In the genomic region with DNA sequence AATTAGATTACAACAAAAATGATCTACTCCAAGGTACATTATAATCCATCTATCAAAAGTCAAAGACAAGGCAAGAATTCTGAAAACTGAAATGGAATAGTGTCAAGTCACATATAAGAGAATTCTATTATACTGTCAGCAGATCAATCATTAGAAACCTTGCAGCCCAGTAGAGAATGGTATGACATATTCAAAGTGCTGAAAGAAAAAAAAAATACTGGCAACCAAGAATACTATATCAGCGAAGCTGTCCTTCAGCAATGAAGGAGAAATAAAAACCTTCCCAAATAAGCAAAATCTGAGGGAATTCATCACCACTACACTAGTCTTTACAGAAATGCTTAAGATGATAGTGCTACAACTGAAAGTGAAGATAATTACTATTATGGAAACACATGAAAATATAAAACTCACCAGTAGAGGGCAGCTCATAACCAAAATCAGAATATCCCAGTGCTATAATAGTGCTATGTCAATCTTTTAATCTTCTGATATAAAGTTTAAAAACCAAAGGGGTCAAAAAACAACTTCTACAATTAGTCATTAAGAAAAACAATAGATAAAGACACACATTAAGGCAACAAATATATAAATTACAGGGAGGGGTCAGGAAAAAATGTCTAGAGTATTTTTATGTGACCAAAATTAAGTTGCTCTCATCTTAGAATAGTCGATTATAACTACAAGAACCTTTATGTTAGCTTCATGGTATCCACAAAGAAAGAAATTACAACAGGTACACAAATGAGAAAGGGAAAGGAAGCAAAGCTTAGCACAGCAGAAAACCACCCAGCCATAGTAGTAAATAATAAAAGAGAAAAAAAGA, we compare ENCODE assay signal across 9 cellular contexts.
DNase-seq lines count a peak whose midpoint lies in the region; ATAC-seq, FAIRE-seq and TF ChIP-seq lines count a peak whose summit lies in the region.
"Had no signal": no experiment of that assay in that cellular context is flagged by ENCODE, and none has a peak within 500 bp of the region (broad histone marks: within the 10 kb centered on the region; RNA-seq: fewer than 3 reads in every experiment).

No MANE protein-coding gene starts in this region.

- H3F3A ChIP-seq in PC-3 (ENCODE audit: low read length, unreplicated experiment) = no peaks in the 10 kb centered on the region

- H3K27me3 ChIP-seq in PC-3 (ENCODE audit: low read length) (no peaks in the 10 kb centered on the region), vagina (no peaks in the 10 kb centered on the region), spleen (replicated peaks in 1 of 7) (no peaks in the 10 kb centered on the region)
- H3K27me3 ChIP-seq: neutrophil had no signal

- no peak overlapping the region for H3K4me2 ChIP-seq in PC-3 (ENCODE audit: low read length)

- no peaks in the 10 kb centered on the region for H3K4me1 ChIP-seq in PC-3 (ENCODE audit: insufficient read depth, low read length)
- H3K4me1 ChIP-seq in vagina = no peaks in the 10 kb centered on the region
- H3K4me1 ChIP-seq in spleen = no peaks in the 10 kb centered on the region

- no peak for FAIRE-seq in HTR-8/SVneo (lab: Jason Lieb, UNC)

- H3K9me3 ChIP-seq in PC-3 (ENCODE audit: low read length) = peaks cover 4% of the 10 kb centered on the region; the same call in 1 of the 2 replicates
- no peaks in the 10 kb centered on the region for H3K9me3 ChIP-seq in vagina
- peaks cover 2 to 35% (median 24%) of the 10 kb centered on the region in 8 donors for H3K9me3 ChIP-seq in spleen
- H3K9me3 ChIP-seq: neutrophil had no signal

- 48 to 75% (median 60%) methylated on average over 2 of the region's 2 CpGs for WGBS in spleen, 5 donors

- CTCF ChIA-PET in PC-3 (lab: Charles Lee) = no interaction called here

- no peak for TF ChIP-seq POLR2A in vagina (IDR thresholded peaks at IDR 0.05)
- TF ChIP-seq POLR2A in spleen (IDR thresholded peaks at IDR 0.05) = no peak

- intact Hi-C loops in PC-3 (cut with micrococcal nuclease) = no loop called here
- intact Hi-C loops in vagina (cut with DNase I) = no loop called here
- intact Hi-C loops in spleen (cut with DNase I; ENCODE audit: low total_unique reads) = no loop called here

- H3K4me3 ChIP-seq in PC-3 (ENCODE audit: low read length) (no peak overlapping the region), vagina (no peak overlapping the region), spleen (no peak overlapping the region)

- no peaks in the 10 kb centered on the region for H3K9me2 ChIP-seq in PC-3 (replicated peaks; ENCODE audit: low read length)

- POLR2A ChIA-PET in PC-3 (lab: Charles Lee; ENCODE audit: unreplicated experiment) = no interaction called here

- H2AFZ ChIP-seq in PC-3 (ENCODE audit: low read length) = no peak overlapping the region

- no peak overlapping the region for H3K9ac ChIP-seq in PC-3 (ENCODE audit: low read length)

- DNase-seq in PC-3 (peak; percentile 48), left lobe of liver (ENCODE audit: low spot score) (no peak), HTR-8/SVneo (ENCODE audit: insufficient read length, low spot score) (no peak), NOMO-1 treated with DMSO at 0.1 percent for 48 hours (lab: John Stamatoyannopoulos, UW; ENCODE audit: unreplicated experiment) (no peak), vagina (ENCODE audit: extremely low spot score in 2 of 2) (no peak), spleen (no peak)

- no peaks in the 10 kb centered on the region for H3K79me2 ChIP-seq in PC-3 (ENCODE audit: low read length)

- H3K36me3 ChIP-seq in PC-3 (ENCODE audit: low read depth, low read length) (no peaks in the 10 kb centered on the region), vagina (no peaks in the 10 kb centered on the region), spleen (no peaks in the 10 kb centered on the region)
- H3K36me3 ChIP-seq: neutrophil had no signal

- no TSS peak for BruUV-seq in PC-3 (replicated peaks; lab: Mats Ljungman, UMichigan)

- TF ChIP-seq CTCF in PC-3 (conservative IDR thresholded peaks at IDR 0.05; ENCODE audit: low read depth, low read length) (peak; percentile 72), vagina (IDR thresholded peaks at IDR 0.05) (no peak), spleen (IDR thresholded peaks at IDR 0.05 in 8 of 11, conservative IDR thresholded peaks at IDR 0.05 in 3 of 11) (no peak)

- peak; percentile 90 for ATAC-seq in GM18519 (IDR thresholded peaks at IDR 0.05; ENCODE audit: low FRiP score, unreplicated experiment)
- peak; percentile 68 for ATAC-seq in HG02610 (IDR thresholded peaks at IDR 0.05; ENCODE audit: unreplicated experiment)
- ATAC-seq in PC-3 = peak; percentile 40; the same call in 1 of the 2 replicates
- ATAC-seq in left lobe of liver = peak; percentile 53

- H3K27ac ChIP-seq in PC-3 (ENCODE audit: low read length) (no peak overlapping the region), vagina (no peak overlapping the region), spleen (no peak overlapping the region)
- H3K27ac ChIP-seq: neutrophil had no signal

- no peaks in the 10 kb centered on the region for H4K20me1 ChIP-seq in PC-3 (ENCODE audit: low read length)

Comparison
In these comparisons a context has a peak if more than half of its experiments do, and no peak if none do; other contexts are left out.
1. ATAC-seq: peak in every context shown above with its lines; median percentile 90 in GM18519; 68 in HG02610; 53 in left lobe of liver; 40 in PC-3.